In genomic region chr18:41767960-41768359, GRCh38 we compare ENCODE assay signal across 12 cellular contexts.
DNase-seq lines count a peak whose midpoint lies in the region; ATAC-seq and TF ChIP-seq lines count a peak whose summit lies in the region.
"Had no signal": no experiment of that assay in that cellular context is flagged by ENCODE, and none has a peak within 500 bp of the region (broad histone marks: within the 10 kb centered on the region; RNA-seq: fewer than 3 reads in every experiment).

No MANE protein-coding gene starts in this region.

- intact Hi-C loops in posterior vena cava (cut with DNase I): no loop called here

- H3K4me3 Mint-ChIP-seq in GM23338: no peak overlapping the region
- no peak overlapping the region for H3K4me3 Mint-ChIP-seq in activated naive CD4-positive, alpha-beta T cell treated with anti-CD3 and anti-CD28 coated beads, Interleukin-2, amount 10 ng/mL, durations not matched to agents 7 days and 5 days
- H3K4me3 Mint-ChIP-seq: activated CD4-positive, alpha-beta T cell treated with anti-CD3 and anti-CD28 coated beads, Interleukin-2, amount 10 ng/mL, durations not matched to agents 24 days and 14 days had no signal

- H3F3A ChIP-seq in GM23338 (replicated peaks; ENCODE audit: low read depth): no peaks in the 10 kb centered on the region

- CTCF ChIA-PET in activated naive CD4-positive, alpha-beta T cell treated with anti-CD3 and anti-CD28 coated beads, Interleukin-2, amount 10 ng/mL, durations not matched to agents 7 days and 5 days (lab: Charles Lee): no interaction called here

- H3K4me1 ChIP-seq in GM23338 (ENCODE audit: insufficient read depth): peaks cover 4% of the 10 kb centered on the region; the same call in 1 of the 2 replicates
- H3K4me1 ChIP-seq: Caco-2, transverse colon had no signal

- H3K9me2 ChIP-seq in GM23338 (ENCODE audit: insufficient read depth): 0 out of 2 replicates have a peak, but pooled peaks cover 3% of the 10 kb centered on the region

- no peak overlapping the region for H3K27ac Mint-ChIP-seq in GM23338
- H3K27ac Mint-ChIP-seq in activated naive CD4-positive, alpha-beta T cell treated with anti-CD3 and anti-CD28 coated beads, Interleukin-2, amount 10 ng/mL, durations not matched to agents 7 days and 5 days: no peak overlapping the region
- H3K27ac Mint-ChIP-seq: activated CD4-positive, alpha-beta T cell treated with anti-CD3 and anti-CD28 coated beads, Interleukin-2, amount 10 ng/mL, durations not matched to agents 24 days and 14 days had no signal

- H3K4me1 Mint-ChIP-seq in GM23338: peaks cover 8% of the 10 kb centered on the region
- no peaks in the 10 kb centered on the region for H3K4me1 Mint-ChIP-seq in activated naive CD4-positive, alpha-beta T cell treated with anti-CD3 and anti-CD28 coated beads, Interleukin-2, amount 10 ng/mL, durations not matched to agents 7 days and 5 days
- H3K4me1 Mint-ChIP-seq: activated CD4-positive, alpha-beta T cell treated with anti-CD3 and anti-CD28 coated beads, Interleukin-2, amount 10 ng/mL, durations not matched to agents 24 days and 14 days had no signal

- no peak overlapping the region for H3K4me2 ChIP-seq in GM23338

- no peak overlapping the region for H3K27ac ChIP-seq in GM23338 (ENCODE audit: low read depth)
- H3K27ac ChIP-seq: transverse colon had no signal

- no peaks in the 10 kb centered on the region for H3K9me3 Mint-ChIP-seq in GM23338
- H3K9me3 Mint-ChIP-seq in activated naive CD4-positive, alpha-beta T cell treated with anti-CD3 and anti-CD28 coated beads, Interleukin-2, amount 10 ng/mL, durations not matched to agents 7 days and 5 days: no peaks in the 10 kb centered on the region
- H3K9me3 Mint-ChIP-seq: activated CD4-positive, alpha-beta T cell treated with anti-CD3 and anti-CD28 coated beads, Interleukin-2, amount 10 ng/mL, durations not matched to agents 24 days and 14 days had no signal

- in situ Hi-C loops in ACHN (cut with HindIII; ENCODE audit: low pct_ligation_motif_present, low pct_unique_long_range_greater_than_20kb, low sequenced_read_pairs) (no loop called here), SK-MEL-5 (cut with HindIII; ENCODE audit: low pct_unique_long_range_greater_than_20kb, low sequenced_read_pairs) (no loop called here)

- DNase-seq in ACHN: peak; percentile 48
- peak; percentile 29 for DNase-seq in GM23338 (ENCODE audit: low spot score)
- peak; percentile 45 for DNase-seq in SK-MEL-5 (ENCODE audit: low read depth, low spot score)
- peak in 1 of 2 donors; percentile 28 for DNase-seq in foreskin fibroblast
- no peak for DNase-seq in activated naive CD4-positive, alpha-beta T cell treated with anti-CD3 and anti-CD28 coated beads, Interleukin-2, amount 10 ng/mL, durations not matched to agents 7 days and 5 days
- no peak for DNase-seq in posterior vena cava (ENCODE audit: low spot score)
- DNase-seq: activated CD4-positive, alpha-beta T cell treated with anti-CD3 and anti-CD28 coated beads, Interleukin-2, amount 10 ng/mL, durations not matched to agents 24 days and 14 days; Caco-2; transverse colon had no signal

- H2AFZ ChIP-seq in GM23338: no peak overlapping the region

- no peaks in the 10 kb centered on the region for H4K20me1 ChIP-seq in GM23338 (replicated peaks; ENCODE audit: insufficient read depth)

- no peaks in the 10 kb centered on the region for H3K36me3 ChIP-seq in GM23338 (ENCODE audit: insufficient read depth)
- H3K36me3 ChIP-seq: transverse colon had no signal

- no peaks in the 10 kb centered on the region for H3K27me3 ChIP-seq in GM23338 (ENCODE audit: insufficient read depth)
- H3K27me3 ChIP-seq: transverse colon had no signal

- H3K27me3 Mint-ChIP-seq in GM23338 (ENCODE audit: insufficient read depth, low read depth, poor library complexity): no peaks in the 10 kb centered on the region
- H3K27me3 Mint-ChIP-seq in activated naive CD4-positive, alpha-beta T cell treated with anti-CD3 and anti-CD28 coated beads, Interleukin-2, amount 10 ng/mL, durations not matched to agents 7 days and 5 days: no peaks in the 10 kb centered on the region
- H3K27me3 Mint-ChIP-seq: activated CD4-positive, alpha-beta T cell treated with anti-CD3 and anti-CD28 coated beads, Interleukin-2, amount 10 ng/mL, durations not matched to agents 24 days and 14 days had no signal

- H3K4me3 ChIP-seq in GM23338 (no peak overlapping the region), foreskin fibroblast (ENCODE audit: low read depth in 1 of 2, low read length in 2 of 2) (no peak overlapping the region)
- H3K4me3 ChIP-seq: transverse colon had no signal

- no peaks in the 10 kb centered on the region for H3K36me3 Mint-ChIP-seq in GM23338 (ENCODE audit: low read depth)
- H3K36me3 Mint-ChIP-seq in activated naive CD4-positive, alpha-beta T cell treated with anti-CD3 and anti-CD28 coated beads, Interleukin-2, amount 10 ng/mL, durations not matched to agents 7 days and 5 days: no peaks in the 10 kb centered on the region

- TF ChIP-seq CTCF in GM23338 (conservative IDR thresholded peaks at IDR 0.05; ENCODE audit: low read depth in 2 of 2): peak; percentile 34 to 57; a peak in 3 of 4 replicates
- TF ChIP-seq CTCF in foreskin fibroblast (IDR thresholded peaks at IDR 0.05; ENCODE audit: low read depth, low read length): peak; percentile 11

- H3K79me2 ChIP-seq in GM23338 (replicated peaks; ENCODE audit: insufficient read depth): no peaks in the 10 kb centered on the region

- ATAC-seq in GM23338 (peak; percentile 67), GM19455 (IDR thresholded peaks at IDR 0.05; ENCODE audit: unreplicated experiment) (no peak), GM18870 (IDR thresholded peaks at IDR 0.05; ENCODE audit: unreplicated experiment) (no peak)
- ATAC-seq: left lobe of liver had no signal

TF ChIP-seq in GM23338, 12 proteins besides CTCF, POLR2A, EP300 and RAD21:
- no peak for TF ChIP-seq STAT1 (IDR thresholded peaks at IDR 0.05; ENCODE audit: unreplicated experiment)
- no peak for TF ChIP-seq CREB1 (CRISPR knock-in tag; IDR thresholded peaks at IDR 0.05; ENCODE audit: low read depth)
- no peak for TF ChIP-seq POLR2AphosphoS5 (IDR thresholded peaks at IDR 0.05; ENCODE audit: low read depth)
- TF ChIP-seq ZNF462 (CRISPR knock-in tag; IDR thresholded peaks at IDR 0.05): no peak
- no peak for TF ChIP-seq ZNF331 (CRISPR knock-in tag; IDR thresholded peaks at IDR 0.05; ENCODE audit: low read depth)
- TF ChIP-seq ZNF114 (CRISPR knock-in tag; IDR thresholded peaks at IDR 0.05): no peak

Comparison
In these comparisons a context has a peak if more than half of its experiments do, and no peak if none do; other contexts are left out.
1. DNase-seq: peak in ACHN (single experiment), GM23338 (single experiment) and SK-MEL-5 (single experiment); none in activated naive CD4-positive, alpha-beta T cell treated with anti-CD3 and anti-CD28 coated beads, Interleukin-2, amount 10 ng/mL, durations not matched to agents 7 days and 5 days (single experiment) and posterior vena cava (single experiment).